ENCODE assay signal across 2 cellular contexts in the genomic region with DNA sequence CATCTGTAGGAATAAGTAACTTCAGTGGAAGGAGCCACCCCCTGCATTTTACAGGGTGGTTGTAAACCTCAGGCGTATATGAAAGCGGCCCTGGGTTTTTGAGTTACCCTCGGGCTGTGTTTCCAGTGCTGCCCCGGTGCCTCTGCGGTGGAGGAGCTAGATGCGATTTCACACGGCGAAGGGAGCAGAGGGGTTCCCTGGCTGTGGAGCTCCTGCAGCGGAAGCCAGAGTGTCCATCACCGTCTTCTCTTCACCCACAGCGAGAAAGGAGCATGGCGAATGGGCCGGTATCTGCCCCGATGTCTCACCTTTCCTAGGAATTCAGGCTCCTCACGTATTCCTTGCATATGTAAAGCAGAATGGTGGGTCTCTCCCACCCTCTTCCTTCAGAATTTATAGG.
TF ChIP-seq lines count a peak whose summit lies in the region.

No MANE protein-coding gene starts in this region.

TF ChIP-seq in GM23338, 12 proteins besides CTCF, POLR2A, EP300 and RAD21 (continued from another document):
- TF ChIP-seq ETS1 (IDR thresholded peaks at IDR 0.05) (no peak), ZNF331 (CRISPR knock-in tag; IDR thresholded peaks at IDR 0.05; ENCODE audit: low read depth) (no peak), EZH2phosphoT487 (IDR thresholded peaks at IDR 0.05; ENCODE audit: unreplicated experiment) (no peak), JUNB (IDR thresholded peaks at IDR 0.05; ENCODE audit: unreplicated experiment) (no peak), POLR2AphosphoS5 (IDR thresholded peaks at IDR 0.05; ENCODE audit: low read depth) (no peak), CREB1 (CRISPR knock-in tag; IDR thresholded peaks at IDR 0.05; ENCODE audit: low read depth) (no peak), NANOG (IDR thresholded peaks at IDR 0.05; ENCODE audit: borderline replicate concordance) (no peak), STAT1 (IDR thresholded peaks at IDR 0.05; ENCODE audit: unreplicated experiment) (no peak)
- TF ChIP-seq, protein P1, sequence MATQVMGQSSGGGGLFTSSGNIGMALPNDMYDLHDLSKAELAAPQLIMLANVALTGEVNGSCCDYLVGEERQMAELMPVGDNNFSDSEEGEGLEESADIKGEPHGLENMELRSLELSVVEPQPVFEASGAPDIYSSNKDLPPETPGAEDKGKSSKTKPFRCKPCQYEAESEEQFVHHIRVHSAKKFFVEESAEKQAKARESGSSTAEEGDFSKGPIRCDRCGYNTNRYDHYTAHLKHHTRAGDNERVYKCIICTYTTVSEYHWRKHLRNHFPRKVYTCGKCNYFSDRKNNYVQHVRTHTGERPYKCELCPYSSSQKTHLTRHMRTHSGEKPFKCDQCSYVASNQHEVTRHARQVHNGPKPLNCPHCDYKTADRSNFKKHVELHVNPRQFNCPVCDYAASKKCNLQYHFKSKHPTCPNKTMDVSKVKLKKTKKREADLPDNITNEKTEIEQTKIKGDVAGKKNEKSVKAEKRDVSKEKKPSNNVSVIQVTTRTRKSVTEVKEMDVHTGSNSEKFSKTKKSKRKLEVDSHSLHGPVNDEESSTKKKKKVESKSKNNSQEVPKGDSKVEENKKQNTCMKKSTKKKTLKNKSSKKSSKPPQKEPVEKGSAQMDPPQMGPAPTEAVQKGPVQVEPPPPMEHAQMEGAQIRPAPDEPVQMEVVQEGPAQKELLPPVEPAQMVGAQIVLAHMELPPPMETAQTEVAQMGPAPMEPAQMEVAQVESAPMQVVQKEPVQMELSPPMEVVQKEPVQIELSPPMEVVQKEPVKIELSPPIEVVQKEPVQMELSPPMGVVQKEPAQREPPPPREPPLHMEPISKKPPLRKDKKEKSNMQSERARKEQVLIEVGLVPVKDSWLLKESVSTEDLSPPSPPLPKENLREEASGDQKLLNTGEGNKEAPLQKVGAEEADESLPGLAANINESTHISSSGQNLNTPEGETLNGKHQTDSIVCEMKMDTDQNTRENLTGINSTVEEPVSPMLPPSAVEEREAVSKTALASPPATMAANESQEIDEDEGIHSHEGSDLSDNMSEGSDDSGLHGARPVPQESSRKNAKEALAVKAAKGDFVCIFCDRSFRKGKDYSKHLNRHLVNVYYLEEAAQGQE (IDR thresholded peaks at IDR 0.05; ENCODE audit: unreplicated experiment), result no peak
- TF ChIP-seq, protein P2, sequence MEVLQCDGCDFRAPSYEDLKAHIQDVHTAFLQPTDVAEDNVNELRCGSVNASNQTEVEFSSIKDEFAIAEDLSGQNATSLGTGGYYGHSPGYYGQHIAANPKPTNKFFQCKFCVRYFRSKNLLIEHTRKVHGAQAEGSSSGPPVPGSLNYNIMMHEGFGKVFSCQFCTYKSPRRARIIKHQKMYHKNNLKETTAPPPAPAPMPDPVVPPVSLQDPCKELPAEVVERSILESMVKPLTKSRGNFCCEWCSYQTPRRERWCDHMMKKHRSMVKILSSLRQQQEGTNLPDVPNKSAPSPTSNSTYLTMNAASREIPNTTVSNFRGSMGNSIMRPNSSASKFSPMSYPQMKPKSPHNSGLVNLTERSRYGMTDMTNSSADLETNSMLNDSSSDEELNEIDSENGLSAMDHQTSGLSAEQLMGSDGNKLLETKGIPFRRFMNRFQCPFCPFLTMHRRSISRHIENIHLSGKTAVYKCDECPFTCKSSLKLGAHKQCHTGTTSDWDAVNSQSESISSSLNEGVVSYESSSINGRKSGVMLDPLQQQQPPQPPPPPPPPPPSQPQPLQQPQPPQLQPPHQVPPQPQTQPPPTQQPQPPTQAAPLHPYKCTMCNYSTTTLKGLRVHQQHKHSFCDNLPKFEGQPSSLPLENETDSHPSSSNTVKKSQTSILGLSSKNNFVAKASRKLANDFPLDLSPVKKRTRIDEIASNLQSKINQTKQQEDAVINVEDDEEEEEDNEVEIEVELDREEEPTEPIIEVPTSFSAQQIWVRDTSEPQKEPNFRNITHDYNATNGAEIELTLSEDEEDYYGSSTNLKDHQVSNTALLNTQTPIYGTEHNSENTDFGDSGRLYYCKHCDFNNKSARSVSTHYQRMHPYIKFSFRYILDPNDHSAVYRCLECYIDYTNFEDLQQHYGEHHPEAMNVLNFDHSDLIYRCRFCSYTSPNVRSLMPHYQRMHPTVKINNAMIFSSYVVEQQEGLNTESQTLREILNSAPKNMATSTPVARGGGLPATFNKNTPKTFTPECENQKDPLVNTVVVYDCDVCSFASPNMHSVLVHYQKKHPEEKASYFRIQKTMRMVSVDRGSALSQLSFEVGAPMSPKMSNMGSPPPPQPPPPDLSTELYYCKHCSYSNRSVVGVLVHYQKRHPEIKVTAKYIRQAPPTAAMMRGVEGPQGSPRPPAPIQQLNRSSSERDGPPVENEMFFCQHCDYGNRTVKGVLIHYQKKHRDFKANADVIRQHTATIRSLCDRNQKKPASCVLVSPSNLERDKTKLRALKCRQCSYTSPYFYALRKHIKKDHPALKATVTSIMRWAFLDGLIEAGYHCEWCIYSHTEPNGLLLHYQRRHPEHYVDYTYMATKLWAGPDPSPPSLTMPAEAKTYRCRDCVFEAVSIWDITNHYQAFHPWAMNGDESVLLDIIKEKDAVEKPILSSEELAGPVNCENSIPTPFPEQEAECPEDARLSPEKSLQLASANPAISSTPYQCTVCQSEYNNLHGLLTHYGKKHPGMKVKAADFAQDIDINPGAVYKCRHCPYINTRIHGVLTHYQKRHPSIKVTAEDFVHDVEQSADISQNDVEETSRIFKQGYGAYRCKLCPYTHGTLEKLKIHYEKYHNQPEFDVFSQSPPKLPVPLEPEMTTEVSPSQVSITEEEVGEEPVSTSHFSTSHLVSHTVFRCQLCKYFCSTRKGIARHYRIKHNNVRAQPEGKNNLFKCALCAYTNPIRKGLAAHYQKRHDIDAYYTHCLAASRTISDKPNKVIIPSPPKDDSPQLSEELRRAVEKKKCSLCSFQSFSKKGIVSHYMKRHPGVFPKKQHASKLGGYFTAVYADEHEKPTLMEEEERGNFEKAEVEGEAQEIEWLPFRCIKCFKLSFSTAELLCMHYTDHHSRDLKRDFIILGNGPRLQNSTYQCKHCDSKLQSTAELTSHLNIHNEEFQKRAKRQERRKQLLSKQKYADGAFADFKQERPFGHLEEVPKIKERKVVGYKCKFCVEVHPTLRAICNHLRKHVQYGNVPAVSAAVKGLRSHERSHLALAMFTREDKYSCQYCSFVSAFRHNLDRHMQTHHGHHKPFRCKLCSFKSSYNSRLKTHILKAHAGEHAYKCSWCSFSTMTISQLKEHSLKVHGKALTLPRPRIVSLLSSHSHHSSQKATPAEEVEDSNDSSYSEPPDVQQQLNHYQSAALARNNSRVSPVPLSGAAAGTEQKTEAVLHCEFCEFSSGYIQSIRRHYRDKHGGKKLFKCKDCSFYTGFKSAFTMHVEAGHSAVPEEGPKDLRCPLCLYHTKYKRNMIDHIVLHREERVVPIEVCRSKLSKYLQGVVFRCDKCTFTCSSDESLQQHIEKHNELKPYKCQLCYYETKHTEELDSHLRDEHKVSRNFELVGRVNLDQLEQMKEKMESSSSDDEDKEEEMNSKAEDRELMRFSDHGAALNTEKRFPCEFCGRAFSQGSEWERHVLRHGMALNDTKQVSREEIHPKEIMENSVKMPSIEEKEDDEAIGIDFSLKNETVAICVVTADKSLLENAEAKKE (CRISPR knock-in tag; IDR thresholded peaks at IDR 0.05), result no peak

TF ChIP-seq in H1, 55 proteins besides CTCF, POLR2A, EP300 and RAD21:
- TF ChIP-seq, protein P3, sequence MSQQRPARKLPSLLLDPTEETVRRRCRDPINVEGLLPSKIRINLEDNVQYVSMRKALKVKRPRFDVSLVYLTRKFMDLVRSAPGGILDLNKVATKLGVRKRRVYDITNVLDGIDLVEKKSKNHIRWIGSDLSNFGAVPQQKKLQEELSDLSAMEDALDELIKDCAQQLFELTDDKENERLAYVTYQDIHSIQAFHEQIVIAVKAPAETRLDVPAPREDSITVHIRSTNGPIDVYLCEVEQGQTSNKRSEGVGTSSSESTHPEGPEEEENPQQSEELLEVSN (IDR thresholded peaks at IDR 0.05), result peak; percentile 53; the same call in 1 of the 2 replicates
- no peak for TF ChIP-seq CREB1 (IDR thresholded peaks at IDR 0.05)
- no peak for TF ChIP-seq RBBP5 (IDR thresholded peaks at IDR 0.05; ENCODE audit: borderline replicate concordance, low read depth, low read length)
- TF ChIP-seq CHD1 (IDR thresholded peaks at IDR 0.05; ENCODE audit: low read depth, low read length), result no peak
- no peak for TF ChIP-seq RFX5 (IDR thresholded peaks at IDR 0.05; ENCODE audit: borderline replicate concordance, low read depth, low read length)
- no peak for TF ChIP-seq TAF1 (IDR thresholded peaks at IDR 0.05; ENCODE audit: low read depth, low read length)
- TF ChIP-seq GTF2F1 (IDR thresholded peaks at IDR 0.05; ENCODE audit: borderline replicate concordance, low read depth, low read length), result no peak
